Comparison of ENCODE assay signal across 8 cellular contexts in genomic region chr2:134120718-134121630, GRCh38.
A peak's percentile ranks its signal among the peaks of the same experiment; 100 is the strongest.
DNase-seq lines count a peak whose midpoint lies in the region; ATAC-seq and TF ChIP-seq lines count a peak whose summit lies in the region.

No MANE protein-coding gene starts in this region.

- TF ChIP-seq RAD21 in SK-N-SH (IDR thresholded peaks at IDR 0.05; ENCODE audit: low read length) = no peak; the same call in 1 of the 2 replicates

- peak overlapping the region; percentile 94 for H3K4me2 ChIP-seq in SK-N-SH

- peak; percentile 22 for TF ChIP-seq POLR2A in prostate gland (IDR thresholded peaks at IDR 0.05)

- peaks cover 24% of the 10 kb centered on the region for H3K79me2 ChIP-seq in SK-N-SH (ENCODE audit: insufficient read depth)

- no peak for TF ChIP-seq CTCF in CD4-positive, alpha-beta T cell (IDR thresholded peaks at IDR 0.05)
- TF ChIP-seq CTCF in SK-N-SH (IDR thresholded peaks at IDR 0.05) (no peak), heart right ventricle (IDR thresholded peaks at IDR 0.05) (no peak), prostate gland (IDR thresholded peaks at IDR 0.05) (peak in 1 of 4 experiments; percentile 1)

- H3K4me3 ChIP-seq in SK-N-SH (ENCODE audit: low read depth in 2 of 2, low read length in 1 of 2) (peak overlapping the region; percentile 88 to 92), heart right ventricle (peak overlapping the region; percentile 88 to 100 (median 98)), prostate gland (peak overlapping the region; percentile 81 to 87), aorta (ENCODE audit: low read length in 2 of 2) (peak overlapping the region; percentile 68 to 88)

- H3K4me1 ChIP-seq in SK-N-SH (ENCODE audit: control insufficient read depth in 1 of 2, insufficient read depth in 2 of 2, low read depth in 1 of 2, low read length in 1 of 2) = peaks cover 0 to 48% of the 10 kb centered on the region in 2 experiments; a peak in 2 of 4 replicates
- H3K4me1 ChIP-seq in heart right ventricle = peaks cover 16 to 70% (median 64%) of the 10 kb centered on the region in 9 donors
- peaks cover 2% of the 10 kb centered on the region for H3K4me1 ChIP-seq in prostate gland (replicated peaks)
- peaks cover 3% of the 10 kb centered on the region in 2 donors for H3K4me1 ChIP-seq in aorta (ENCODE audit: control insufficient read depth in 1 of 2, insufficient read depth in 2 of 2, low read length in 2 of 2)

- peak overlapping the region; percentile 87 for H3K4me3 Mint-ChIP-seq in CD4-positive, alpha-beta T cell
- H3K4me3 Mint-ChIP-seq in activated naive CD8-positive, alpha-beta T cell treated with anti-CD3 and anti-CD28 coated beads, Interleukin-2, amount 50 U/mL, for 24 hours = peak overlapping the region; percentile 88

- no peaks in the 10 kb centered on the region for H3K9me3 ChIP-seq in CD4-positive, alpha-beta T cell (ENCODE audit: control insufficient read depth, low read length)
- H3K9me3 ChIP-seq in SK-N-SH (no peaks in the 10 kb centered on the region), heart right ventricle (no peaks in the 10 kb centered on the region), prostate gland (no peaks in the 10 kb centered on the region), aorta (ENCODE audit: control insufficient read depth, low read length) (no peaks in the 10 kb centered on the region)

- peak overlapping the region; percentile 80 for H3K9ac ChIP-seq in SK-N-SH

- POLR2A ChIA-PET in CD4-positive, alpha-beta T cell (lab: Charles Lee) = interaction anchor here (1.0 to 4.2 kb wide), 17 partner anchors 8 to 797 kb away, joined by 3 to 50 read pairs (median 5); partner anchors contain the start of genes CCNT2 and MGAT5
- POLR2A ChIA-PET in SK-N-SH (lab: Yijun Ruan, JAX) = interaction anchor here (0.8 to 4.2 kb wide), 6 partner anchors 10 to 322 kb away, joined by 3 to 27 read pairs (median 5); no protein-coding TSS in a partner anchor

- 3% methylated on average over 10 of the region's 86 CpGs for WGBS in SK-N-SH (ENCODE audit: low lambda C conversion rate)
- WGBS in heart right ventricle, 2 donors = 0 to 1% methylated on average over 79 to 86 of the region's 86 CpGs
- WGBS in prostate gland = under 1% methylated on average over 65 of the region's 86 CpGs
- 1% methylated on average over 67 to 86 of the region's 86 CpGs for WGBS in aorta, 2 donors

- no peaks in the 10 kb centered on the region for H3K27me3 Mint-ChIP-seq in CD4-positive, alpha-beta T cell
- peaks cover 2% of the 10 kb centered on the region for H3K27me3 Mint-ChIP-seq in activated naive CD8-positive, alpha-beta T cell treated with anti-CD3 and anti-CD28 coated beads, Interleukin-2, amount 50 U/mL, for 24 hours

- H3K9me3 Mint-ChIP-seq in CD4-positive, alpha-beta T cell = no peaks in the 10 kb centered on the region
- H3K9me3 Mint-ChIP-seq in activated naive CD8-positive, alpha-beta T cell treated with anti-CD3 and anti-CD28 coated beads, Interleukin-2, amount 50 U/mL, for 24 hours = no peaks in the 10 kb centered on the region

- TF ChIP-seq EP300 in SK-N-SH (IDR thresholded peaks at IDR 0.05; ENCODE audit: borderline replicate concordance in 1 of 2, low read depth in 1 of 2, low read length in 1 of 2) = no peak

- H3K36me3 ChIP-seq in SK-N-SH (replicated peaks in 1 of 2; ENCODE audit: control insufficient read depth in 1 of 2, insufficient read depth in 2 of 2, low read length in 1 of 2) (no peaks in the 10 kb centered on the region), heart right ventricle (peaks cover 0 to under 1% (median 0%) of the 10 kb centered on the region in 9 donors), prostate gland (no peaks in the 10 kb centered on the region), aorta (ENCODE audit: control insufficient read depth in 1 of 2, insufficient read depth in 2 of 2, low read length in 1 of 2) (no peaks in the 10 kb centered on the region)

- peak; percentile 37 to 66 (median 54) for DNase-seq in CD4-positive, alpha-beta T cell
- DNase-seq in SK-N-SH (peak; percentile 87), heart right ventricle (peak; percentile 62 to 71), prostate gland (ENCODE audit: low spot score) (peak; percentile 48), aorta (peak; percentile 84 to 90)
- DNase-seq in activated naive CD8-positive, alpha-beta T cell treated with anti-CD3 and anti-CD28 coated beads, Interleukin-2, amount 50 U/mL, for 24 hours = peak; percentile 66

- 0 out of 2 replicates have a peak, but pooled peaks cover 3% of the 10 kb centered on the region for H4K20me1 ChIP-seq in SK-N-SH (ENCODE audit: insufficient read depth)

- CTCF ChIA-PET in CD4-positive, alpha-beta T cell (lab: Charles Lee) = interaction anchor here (1.3 to 6.0 kb wide), 4 partner anchors 87 to 291 kb away, joined by 3 to 55 read pairs (median 26); no protein-coding TSS in a partner anchor
- CTCF ChIA-PET in SK-N-SH (lab: Yijun Ruan, JAX) = interaction anchor here (0.7 to 9.8 kb wide), 11 partner anchors 122 to 331 kb away, joined by 3 to 175 read pairs (median 3); no protein-coding TSS in a partner anchor

- peaks cover 7% of the 10 kb centered on the region for H3F3A ChIP-seq in SK-N-SH (replicated peaks; ENCODE audit: insufficient read depth)

- H3K27me3 ChIP-seq in CD4-positive, alpha-beta T cell (ENCODE audit: control insufficient read depth, insufficient read depth, low read length) = no peaks in the 10 kb centered on the region
- H3K27me3 ChIP-seq in SK-N-SH (ENCODE audit: insufficient read depth) (no peaks in the 10 kb centered on the region), heart right ventricle (no peaks in the 10 kb centered on the region), prostate gland (replicated peaks; ENCODE audit: insufficient read depth) (no peaks in the 10 kb centered on the region), aorta (ENCODE audit: control insufficient read depth in 1 of 2, insufficient read depth in 2 of 2, low read length in 1 of 2) (no peaks in the 10 kb centered on the region)

- no peaks in the 10 kb centered on the region for H3K9me2 ChIP-seq in SK-N-SH

- ATAC-seq in CD4-positive, alpha-beta T cell (ENCODE audit: poor library complexity) = peak; percentile 68
- ATAC-seq in GM19395 (IDR thresholded peaks at IDR 0.05; ENCODE audit: unreplicated experiment) (peak; percentile 50), HG03558 (IDR thresholded peaks at IDR 0.05; ENCODE audit: extremely low read depth, unreplicated experiment) (peak; percentile 21), heart right ventricle (peak; percentile 67 to 82 (median 75)), aorta (ENCODE audit: low FRiP score) (peak; percentile 71)
- ATAC-seq in activated naive CD8-positive, alpha-beta T cell treated with anti-CD3 and anti-CD28 coated beads, Interleukin-2, amount 50 U/mL, for 24 hours = peak; percentile 65

- intact Hi-C loops in CD4-positive, alpha-beta T cell (cut with DNase I, micrococcal nuclease) = loop anchor here in 1 of 2 experiments (5.0 to 10.0 kb wide), 2 partner anchors 796 to 1404 kb away; partner anchors contain the start of gene CCNT2
- intact Hi-C loops in heart right ventricle (cut with DNase I) (loop anchor here in 8 of 10 donors (5.0 to 10.0 kb wide), 10 partner anchors 54 to 291 kb away; partner anchors contain the start of gene MGAT5 (in 1 of the 8)), prostate gland (cut with DNase I) (loop anchor here (5.0 to 10.0 kb wide), 2 partner anchors 86 to 794 kb away; partner anchors contain the start of gene CCNT2), aorta (cut with DNase I) (loop anchor here in 1 of 2 donors (5.0 kb wide), 1 partner anchor 71 kb away; no protein-coding TSS in a partner anchor)

- peak overlapping the region; percentile 69 for H3K27ac Mint-ChIP-seq in CD4-positive, alpha-beta T cell
- no peak overlapping the region for H3K27ac Mint-ChIP-seq in activated naive CD8-positive, alpha-beta T cell treated with anti-CD3 and anti-CD28 coated beads, Interleukin-2, amount 50 U/mL, for 24 hours

- peaks cover 15% of the 10 kb centered on the region for H3K36me3 Mint-ChIP-seq in CD4-positive, alpha-beta T cell (ENCODE audit: low read depth)
- no peaks in the 10 kb centered on the region for H3K36me3 Mint-ChIP-seq in activated naive CD8-positive, alpha-beta T cell treated with anti-CD3 and anti-CD28 coated beads, Interleukin-2, amount 50 U/mL, for 24 hours (ENCODE audit: low read depth)

- H3K27ac ChIP-seq in CD4-positive, alpha-beta T cell (ENCODE audit: low read depth, low read length) = peak overlapping the region; percentile 74
- peak overlapping the region; percentile 64 to 91; a peak in 3 of 4 replicates for H3K27ac ChIP-seq in SK-N-SH (ENCODE audit: low read depth in 2 of 2, low read length in 1 of 2)
- peak overlapping the region; percentile 70 to 98 (median 95) for H3K27ac ChIP-seq in heart right ventricle
- H3K27ac ChIP-seq in prostate gland = peak overlapping the region; percentile 87
- peak overlapping the region; percentile 47 to 69 for H3K27ac ChIP-seq in aorta (ENCODE audit: low read depth in 1 of 2, low read length in 2 of 2)

- H2AFZ ChIP-seq in SK-N-SH (ENCODE audit: low read depth) = peak overlapping the region; percentile 79; the same call in 1 of the 2 replicates

- peaks cover 64% of the 10 kb centered on the region for H3K4me1 Mint-ChIP-seq in CD4-positive, alpha-beta T cell (ENCODE audit: low read depth)
- H3K4me1 Mint-ChIP-seq in activated naive CD8-positive, alpha-beta T cell treated with anti-CD3 and anti-CD28 coated beads, Interleukin-2, amount 50 U/mL, for 24 hours = peaks cover 61% of the 10 kb centered on the region

TF ChIP-seq in SK-N-SH, 30 proteins besides CTCF, POLR2A, EP300 and RAD21 (continues in another document):
- TF ChIP-seq CHD2 (IDR thresholded peaks at IDR 0.05; ENCODE audit: low read length, partially characterized antibody) (no peak), YY1 (IDR thresholded peaks at IDR 0.05; ENCODE audit: low read depth) (no peak), NFIC (IDR thresholded peaks at IDR 0.05; ENCODE audit: borderline replicate concordance) (no peak), GATA2 (CRISPR knock-in tag; IDR thresholded peaks at IDR 0.05) (no peak), MXI1 (IDR thresholded peaks at IDR 0.05; ENCODE audit: low read depth, low read length) (peak; percentile 40), SMC3 (IDR thresholded peaks at IDR 0.05; ENCODE audit: low read depth, low read length) (no peak), FOXJ3 (CRISPR knock-in tag; IDR thresholded peaks at IDR 0.05) (0 out of 2 replicates have a peak, but pooled peaks have one; percentile 42), IRF3 (IDR thresholded peaks at IDR 0.05; ENCODE audit: low read depth, low read length) (no peak), TCF12 (IDR thresholded peaks at IDR 0.05) (no peak), GABPA (IDR thresholded peaks at IDR 0.05; ENCODE audit: low read depth) (no peak), RXRA (IDR thresholded peaks at IDR 0.05; ENCODE audit: borderline replicate concordance, low read depth) (no peak)

Comparison
In these comparisons a context has a peak if more than half of its experiments do, and no peak if none do; other contexts are left out.
1. Peak in every context shown above with its lines: DNase-seq, ATAC-seq, H3K4me3 ChIP-seq and H3K27ac ChIP-seq.
2. ATAC-seq: peak in every context shown above with its lines; median percentile 75 in heart right ventricle; 71 in aorta; 68 in CD4-positive, alpha-beta T cell; 65 in activated naive CD8-positive, alpha-beta T cell treated with anti-CD3 and anti-CD28 coated beads, Interleukin-2, amount 50 U/mL, for 24 hours; 50 in GM19395; 21 in HG03558.